ENCODE assay signal across 1 cellular context in genomic region chr3:52436500-52437106, GRCh38.
TF ChIP-seq lines count a peak whose summit lies in the region.

No MANE protein-coding gene starts in this region.

TF ChIP-seq in IMR-90, 13 proteins besides CTCF, POLR2A, EP300 and RAD21:
- TF ChIP-seq SMC3 (IDR thresholded peaks at IDR 0.05; ENCODE audit: low read depth, low read length), result no peak
- no peak for TF ChIP-seq MAFK (IDR thresholded peaks at IDR 0.05; ENCODE audit: low read depth, low read length)
- TF ChIP-seq MXI1 (IDR thresholded peaks at IDR 0.05; ENCODE audit: borderline replicate concordance, low read depth, low read length), result no peak
- TF ChIP-seq FOS (IDR thresholded peaks at IDR 0.05; ENCODE audit: low read depth, low read length), result no peak
- peak; percentile 66 for TF ChIP-seq CEBPB (IDR thresholded peaks at IDR 0.05; ENCODE audit: low read depth, low read length)
- TF ChIP-seq BHLHE40 (IDR thresholded peaks at IDR 0.05; ENCODE audit: low read depth, low read length), result no peak
- TF ChIP-seq RFX5 (IDR thresholded peaks at IDR 0.05; ENCODE audit: low read depth, low read length), result no peak
- peak; percentile 55; the same call in 1 of the 2 replicates for TF ChIP-seq MAZ (IDR thresholded peaks at IDR 0.05; ENCODE audit: borderline replicate concordance, low read depth, low read length)
